ENCODE assay signal across 15 cellular contexts in the genomic region with DNA sequence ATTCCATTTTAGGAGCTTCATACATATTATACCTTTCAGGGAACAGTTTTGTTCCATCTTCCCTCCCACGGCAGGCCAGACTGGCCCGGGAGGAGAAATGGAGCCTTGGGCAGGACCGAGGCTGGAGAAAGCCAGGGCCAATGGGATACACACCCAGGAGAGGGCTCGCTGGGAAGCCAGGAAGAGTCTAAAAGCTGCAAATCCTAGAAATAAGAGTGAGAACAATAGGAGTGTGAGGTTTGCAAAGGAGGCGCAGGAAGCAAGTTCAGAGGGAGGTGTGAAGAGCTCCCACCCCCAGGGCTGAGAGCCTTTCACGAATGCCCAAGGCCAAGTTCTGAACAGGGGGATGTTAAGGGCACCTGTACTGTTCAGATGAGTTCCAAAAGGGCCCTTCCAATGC.
A peak's percentile ranks its signal among the peaks of the same experiment; 100 is the strongest.
DNase-seq lines count a peak whose midpoint lies in the region; ATAC-seq and TF ChIP-seq lines count a peak whose summit lies in the region.
"Had no signal": no experiment of that assay in that cellular context is flagged by ENCODE, and none has a peak within 500 bp of the region (broad histone marks: within the 10 kb centered on the region; RNA-seq: fewer than 3 reads in every experiment).

No MANE protein-coding gene starts in this region.

- no peaks in the 10 kb centered on the region for H3K79me1 ChIP-seq in mesendoderm (ENCODE audit: low read length)

- TF ChIP-seq POLR2A in GM18505 (IDR thresholded peaks at IDR 0.05; ENCODE audit: borderline replicate concordance, extremely low read depth, insufficient read depth, insufficient read length): no peak

- ATAC-seq in left cardiac atrium (no peak), GM18505 (IDR thresholded peaks at IDR 0.05; ENCODE audit: unreplicated experiment) (no peak)
- ATAC-seq: A549 had no signal

- no peak overlapping the region for H3K23ac ChIP-seq in mesendoderm (ENCODE audit: low read length)

- H2BK5ac ChIP-seq in mesendoderm (ENCODE audit: low read length): peak overlapping the region; percentile 31

- no peak overlapping the region for H4K8ac ChIP-seq in mesendoderm (ENCODE audit: low read depth, low read length)

- DNase-seq in cardiac muscle cell (ENCODE audit: low read depth in 1 of 2, low spot score in 1 of 2): no peak
- DNase-seq in left cardiac atrium: no peak
- DNase-seq in mesendoderm: peak; percentile 70
- DNase-seq in stimulated activated CD4-positive, alpha-beta T cell treated with anti-CD3 and anti-CD28 coated beads, Interleukin-4, amount 100 ng/mL, for 24 hours: no peak
- no peak for DNase-seq in NCI-H2171 (lab: John Stamatoyannopoulos, UW)
- DNase-seq: AML-193; Caco-2; CD4-positive, alpha-beta T cell; IMR-90 had no signal

- H3K36me3 ChIP-seq in cardiac muscle cell (no peaks in the 10 kb centered on the region), mesendoderm (ENCODE audit: control insufficient read depth, insufficient read depth, low read length) (no peaks in the 10 kb centered on the region)
- H3K36me3 ChIP-seq: HAP-1 had no signal

- peak overlapping the region; percentile 50 for H3K56ac ChIP-seq in mesendoderm (ENCODE audit: low read length)

- H2BK120ac ChIP-seq in mesendoderm (ENCODE audit: low read depth, low read length): peak overlapping the region; percentile 33

- TF ChIP-seq CTCF in cardiac muscle cell (IDR thresholded peaks at IDR 0.05; ENCODE audit: low read depth, low read length): no peak

- no peak overlapping the region for H3K4ac ChIP-seq in mesendoderm (ENCODE audit: low read depth, low read length)

- intact Hi-C loops in left cardiac atrium (cut with DNase I): no loop called here

- no peak overlapping the region for H3K4me2 ChIP-seq in mesendoderm (ENCODE audit: low read length)
- H3K4me2 ChIP-seq: A549 had no signal

- H2AK5ac ChIP-seq in mesendoderm (ENCODE audit: low read length): no peak overlapping the region

- peak overlapping the region; percentile 78 for H3K18ac ChIP-seq in mesendoderm (ENCODE audit: low read length)

- H3K9me3 ChIP-seq in cardiac muscle cell (ENCODE audit: low read depth): no peaks in the 10 kb centered on the region
- H3K9me3 ChIP-seq: A549, Caco-2, HAP-1 had no signal

- H3K27me3 ChIP-seq in cardiac muscle cell (no peaks in the 10 kb centered on the region), mesendoderm (ENCODE audit: insufficient read depth, low read length, poor library complexity) (no peaks in the 10 kb centered on the region)

- no peak overlapping the region for H4K5ac ChIP-seq in mesendoderm (ENCODE audit: low read length)

- no peak overlapping the region for H2BK15ac ChIP-seq in mesendoderm (replicated peaks; ENCODE audit: low read depth)

- H3K27ac ChIP-seq in cardiac muscle cell (peak overlapping the region; percentile 37), cingulate gyrus (ENCODE audit: low read depth, low read length) (peak overlapping the region; percentile 16), mesendoderm (ENCODE audit: low read depth, low read length) (peak overlapping the region; percentile 87)
- H3K27ac ChIP-seq: 22Rv1, A549, C4-2B had no signal

- H3K79me2 ChIP-seq in mesendoderm (ENCODE audit: control insufficient read depth, insufficient read depth, low read length): no peaks in the 10 kb centered on the region

- no CpG with 5 or more reads among the region's 6 CpGs for WGBS in mesendoderm (ENCODE audit: extremely low coverage, insufficient coverage, low lambda C conversion rate)

- peaks cover 37% of the 10 kb centered on the region for H3K4me1 ChIP-seq in cardiac muscle cell (ENCODE audit: low read depth)
- peaks cover 7% of the 10 kb centered on the region for H3K4me1 ChIP-seq in mesendoderm (ENCODE audit: control insufficient read depth, low read depth, low read length)
- H3K4me1 ChIP-seq: A549, Caco-2 had no signal

- H3K4me3 ChIP-seq in cardiac muscle cell (no peak overlapping the region), mesendoderm (ENCODE audit: low read length) (no peak overlapping the region)
- H3K4me3 ChIP-seq: A549, HAP-1 had no signal

- H3K9ac ChIP-seq in mesendoderm (ENCODE audit: low read length): no peak overlapping the region

Comparison
In these comparisons a context has a peak if more than half of its experiments do, and no peak if none do; other contexts are left out.
1. H3K27ac ChIP-seq: peak in every context shown above with its lines; median percentile 87 in mesendoderm; 37 in cardiac muscle cell; 16 in cingulate gyrus.